8 cellular contexts compared by ENCODE assay signal in genomic region chr12:68538722-68539614, GRCh38.
DNase-seq lines count a peak whose midpoint lies in the region; ATAC-seq lines count a peak whose summit lies in the region.

No MANE protein-coding gene starts in this region.

- H3K4me3 Mint-ChIP-seq in activated T-helper 17 cell treated with anti-CD3 and anti-CD28 coated beads, Interleukin-2, amount 50 U/mL, for 72 hours, result peak overlapping the region; percentile 61

- peak overlapping the region; percentile 18 for H3K27ac Mint-ChIP-seq in activated T-helper 17 cell treated with anti-CD3 and anti-CD28 coated beads, Interleukin-2, amount 50 U/mL, for 72 hours

- peak overlapping the region; percentile 88 for H3K27ac ChIP-seq in GM23248

- in situ Hi-C loops in GM23248 (cut with MboI), result no loop called here

- H3K36me3 ChIP-seq in GM23248 (ENCODE audit: low read depth), result no peaks in the 10 kb centered on the region

- intact Hi-C loops in left cardiac atrium (cut with DNase I), result no loop called here

- peak overlapping the region; percentile 99 for H3K4me2 ChIP-seq in GM23248 (ENCODE audit: unreplicated experiment)

- H3K36me3 Mint-ChIP-seq in activated T-helper 17 cell treated with anti-CD3 and anti-CD28 coated beads, Interleukin-2, amount 50 U/mL, for 72 hours (ENCODE audit: low read depth), result no peaks in the 10 kb centered on the region

- DNase-seq in GM23248 (peak; percentile 85), NCI-H69 (lab: John Stamatoyannopoulos, UW) (peak; percentile 59), left cardiac atrium (peak; percentile 84), germinal center (ENCODE audit: low spot score) (no peak), cerebellar cortex (ENCODE audit: low spot score) (no peak), GOT3 (lab: John Stamatoyannopoulos, UW) (no peak)
- DNase-seq in stimulated activated CD4-positive, alpha-beta T cell treated with anti-CD3 and anti-CD28 coated beads, Interleukin-12 subunit alpha, Interleukin-12 subunit beta, amount 100 ng/mL, for 24 hours (ENCODE audit: low read depth in 2 of 2), result peak; percentile 18 to 29

- ATAC-seq in activated T-helper 17 cell treated with anti-CD3 and anti-CD28 coated beads, Interleukin-2, amount 50 U/mL, for 72 hours (replicated peaks), result peak; percentile 95
- ATAC-seq in left cardiac atrium, result peak; percentile 93 to 98

- no peaks in the 10 kb centered on the region for H3K9me3 ChIP-seq in GM23248 (ENCODE audit: low read depth)

- H3K27me3 ChIP-seq in GM23248 (replicated peaks; ENCODE audit: insufficient read depth), result no peaks in the 10 kb centered on the region

- peaks cover 10% of the 10 kb centered on the region for H3K4me1 Mint-ChIP-seq in activated T-helper 17 cell treated with anti-CD3 and anti-CD28 coated beads, Interleukin-2, amount 50 U/mL, for 72 hours

- peaks cover 7% of the 10 kb centered on the region for H3K9me3 Mint-ChIP-seq in activated T-helper 17 cell treated with anti-CD3 and anti-CD28 coated beads, Interleukin-2, amount 50 U/mL, for 72 hours

- H3K9ac ChIP-seq in GM23248, result peak overlapping the region; percentile 81

- H3K4me1 ChIP-seq in GM23248 (ENCODE audit: insufficient read depth), result peaks cover 15% of the 10 kb centered on the region

- no peaks in the 10 kb centered on the region for H3K27me3 Mint-ChIP-seq in activated T-helper 17 cell treated with anti-CD3 and anti-CD28 coated beads, Interleukin-2, amount 50 U/mL, for 72 hours

- no peaks in the 10 kb centered on the region for H3K9me2 ChIP-seq in GM23248 (ENCODE audit: insufficient read depth)

- H3F3A ChIP-seq in GM23248 (ENCODE audit: insufficient read depth), result peaks cover 8% of the 10 kb centered on the region

- H3K79me2 ChIP-seq in GM23248 (ENCODE audit: insufficient read depth), result no peaks in the 10 kb centered on the region

- peak overlapping the region; percentile 69 for H3K4me3 ChIP-seq in GM23248

- WGBS in GM23248 (ENCODE audit: low coverage in 1 of 2, low lambda C conversion rate in 2 of 2, missing lambda C conversion rate in 2 of 2), 2 experiments, result 13 to 14% methylated on average over 11 of the region's 11 CpGs

- peak overlapping the region; percentile 99 for H2AFZ ChIP-seq in GM23248

- H4K20me1 ChIP-seq in GM23248 (ENCODE audit: insufficient read depth), result no peaks in the 10 kb centered on the region

Comparison
In these comparisons a context has a peak if more than half of its experiments do, and no peak if none do; other contexts are left out.
1. DNase-seq: peak in GM23248 (single experiment), NCI-H69 (single experiment), left cardiac atrium (single experiment) and stimulated activated CD4-positive, alpha-beta T cell treated with anti-CD3 and anti-CD28 coated beads, Interleukin-12 subunit alpha, Interleukin-12 subunit beta, amount 100 ng/mL, for 24 hours (2 of 2); none in germinal center (single experiment), cerebellar cortex (single experiment) and GOT3 (single experiment).